In the genomic region with DNA sequence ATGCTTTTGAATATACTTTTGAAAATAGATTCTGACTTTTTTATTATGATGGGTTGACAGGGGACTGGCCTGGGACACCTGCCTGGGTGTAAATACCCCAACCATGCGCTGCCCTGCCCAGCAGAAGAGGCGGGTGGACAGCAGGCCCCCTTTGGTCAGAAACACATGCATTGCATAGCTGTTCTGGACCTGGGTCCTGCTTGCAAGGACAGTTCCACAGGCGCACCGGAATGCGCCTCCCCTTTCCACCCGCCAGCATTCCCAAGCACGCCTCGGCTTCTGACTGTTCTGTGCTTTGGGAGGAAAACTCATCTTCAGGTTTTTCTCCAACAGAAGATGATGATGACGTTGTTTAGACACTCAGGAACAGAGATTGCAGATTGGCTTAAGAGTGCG, we compare ENCODE assay signal across 8 cellular contexts. TPM values are rescaled to one million over a fixed set of nuclear protein-coding genes. Genes with fewer than 3 reads are reported as not detected.
DNase-seq lines count a peak whose midpoint lies in the region; ATAC-seq and TF ChIP-seq lines count a peak whose summit lies in the region.

No MANE protein-coding gene starts in this region.

- H3K4me3 ChIP-seq in ACC112 (ENCODE audit: low read depth, low read length) (peak overlapping the region; percentile 84), HAP-1 (peak overlapping the region; percentile 61; the same call in 1 of the 2 replicates), mucosa of stomach (ENCODE audit: low read length) (peak overlapping the region; percentile 61)

- H3K79me2 ChIP-seq in ACC112 (ENCODE audit: control insufficient read depth, insufficient read depth, low read length, unreplicated experiment) = peaks cover 17% of the 10 kb centered on the region

- peak overlapping the region; percentile 87 for H3K27ac Mint-ChIP-seq in activated naive CD8-positive, alpha-beta T cell treated with anti-CD3 and anti-CD28 coated beads, Interleukin-2, amount 10 ng/mL, durations not matched to agents 7 days and 5 days

- peaks cover 11% of the 10 kb centered on the region for H3K9me3 Mint-ChIP-seq in activated naive CD8-positive, alpha-beta T cell treated with anti-CD3 and anti-CD28 coated beads, Interleukin-2, amount 10 ng/mL, durations not matched to agents 7 days and 5 days

- H3K36me3 Mint-ChIP-seq in activated naive CD8-positive, alpha-beta T cell treated with anti-CD3 and anti-CD28 coated beads, Interleukin-2, amount 10 ng/mL, durations not matched to agents 7 days and 5 days = peaks cover 22% of the 10 kb centered on the region

- H3K9me3 ChIP-seq in HAP-1 = peaks cover 2% of the 10 kb centered on the region; the same call in 1 of the 2 replicates
- no peaks in the 10 kb centered on the region for H3K9me3 ChIP-seq in mucosa of stomach (ENCODE audit: control insufficient read depth, low read length)

- H3K27me3 ChIP-seq in ACC112 (ENCODE audit: insufficient read depth, low read length) (peaks cover 39% of the 10 kb centered on the region), HAP-1 (ENCODE audit: low read depth) (no peaks in the 10 kb centered on the region), mucosa of stomach (ENCODE audit: control insufficient read depth, insufficient read depth, low read length) (peaks cover 42% of the 10 kb centered on the region)

- in situ Hi-C loops in HAP-1 (cut with MboI; ENCODE audit: low sequenced_read_pairs) = no loop called here

- peak overlapping the region; percentile 94 for H3K4me3 Mint-ChIP-seq in activated naive CD8-positive, alpha-beta T cell treated with anti-CD3 and anti-CD28 coated beads, Interleukin-2, amount 10 ng/mL, durations not matched to agents 7 days and 5 days

- H3K9ac ChIP-seq in mucosa of stomach (ENCODE audit: low read length) = no peak overlapping the region

- H3K4me1 ChIP-seq in ACC112 (ENCODE audit: control insufficient read depth, insufficient read depth, low read length, unreplicated experiment) (no peaks in the 10 kb centered on the region), HAP-1 (peaks cover 5% of the 10 kb centered on the region; the same call in 1 of the 2 replicates), mucosa of stomach (ENCODE audit: control insufficient read depth, insufficient read depth, low read length) (peaks cover 5% of the 10 kb centered on the region)

- H3K36me3 ChIP-seq in ACC112 (ENCODE audit: insufficient read depth, low read length) (no peaks in the 10 kb centered on the region), HAP-1 (replicated peaks) (peaks cover 5% of the 10 kb centered on the region; the same call in 1 of the 2 replicates), mucosa of stomach (ENCODE audit: control insufficient read depth, insufficient read depth, low read length) (no peaks in the 10 kb centered on the region)

- H3K27ac ChIP-seq in ACC112 (ENCODE audit: low read depth, low read length) = no peak overlapping the region

- POLR2A ChIA-PET in activated naive CD8-positive, alpha-beta T cell treated with anti-CD3 and anti-CD28 coated beads, Interleukin-2, amount 10 ng/mL, durations not matched to agents 7 days and 5 days (lab: Charles Lee) = interaction anchor here (1.1 to 1.5 kb wide), 2 partner anchors 15 to 20 kb away, joined by 3 to 7 read pairs; no protein-coding TSS in a partner anchor

- H3K27me3 Mint-ChIP-seq in activated naive CD8-positive, alpha-beta T cell treated with anti-CD3 and anti-CD28 coated beads, Interleukin-2, amount 10 ng/mL, durations not matched to agents 7 days and 5 days = peaks cover 25% of the 10 kb centered on the region

- no peak for ATAC-seq in activated naive CD8-positive, alpha-beta T cell treated with anti-CD3 and anti-CD28 coated beads, Interleukin-2, amount 10 ng/mL, durations not matched to agents 7 days and 5 days (ENCODE audit: low read depth)
- ATAC-seq in GM21360 (IDR thresholded peaks at IDR 0.05; ENCODE audit: unreplicated experiment) (no peak), GM18505 (IDR thresholded peaks at IDR 0.05; ENCODE audit: unreplicated experiment) (no peak)

- H3K4me1 Mint-ChIP-seq in activated naive CD8-positive, alpha-beta T cell treated with anti-CD3 and anti-CD28 coated beads, Interleukin-2, amount 10 ng/mL, durations not matched to agents 7 days and 5 days = peaks cover 11% of the 10 kb centered on the region

- TF ChIP-seq POLR2A in GM18505 (IDR thresholded peaks at IDR 0.05; ENCODE audit: borderline replicate concordance, extremely low read depth, insufficient read depth, insufficient read length) = no peak

- DNase-seq in HAP-1 (ENCODE audit: low spot score in 2 of 2) (no peak), AG08396 (ENCODE audit: low spot score) (no peak), SW 1271 (lab: John Stamatoyannopoulos, UW) (no peak)
- no peak for DNase-seq in activated naive CD8-positive, alpha-beta T cell treated with anti-CD3 and anti-CD28 coated beads, Interleukin-2, amount 10 ng/mL, durations not matched to agents 7 days and 5 days

- H2AFZ ChIP-seq in ACC112 (ENCODE audit: low read length, unreplicated experiment) = no peak overlapping the region

RNA-seq across cellular contexts. Expression of a gene that starts 0.4 kb away (rescaled TPM):
- 1 to 10 TPM; 6.9 to 7.3 TPM for total RNA-seq in activated naive CD8-positive, alpha-beta T cell treated with anti-CD3 and anti-CD28 coated beads, Interleukin-2, amount 10 ng/mL, durations not matched to agents 7 days and 5 days
